Comparison of ENCODE assay signal across 22 cellular contexts in genomic region chr1:149972547-149972946, GRCh38. TPM values are rescaled to one million over a fixed set of nuclear protein-coding genes. Genes with fewer than 3 reads are reported as not detected.
"Had no signal": no experiment of that assay in that cellular context is flagged by ENCODE, and none has a peak within 500 bp of the region (broad histone marks: within the 10 kb centered on the region; RNA-seq: fewer than 3 reads in every experiment).

No MANE protein-coding gene starts in this region.

- DNase-seq: IMR-90, Karpas-422, KG1, MM.1S, NCI-H1092 treated with DMSO at 0.1 percent for 48 hours, NCI-H1436, NCI-H187, NCI-H2029, NCI-H2081 treated with DMSO at 0.1 percent for 48 hours, NCI-H2171, NCI-H226, NCI-H446, NCI-H510A, NCI-H524 treated with DMSO at 0.1 percent for 48 hours, NCI-H69, NCI-H774, SHP77, SK-N-SH, SW 1271 had no signal

- H3K9me3 ChIP-seq: SK-N-SH had no signal

- ATAC-seq: HepG2 had no signal

- H3K27ac ChIP-seq: RWPE1 had no signal

RNA-seq across cellular contexts. Expression of gene SV2A, which starts 54.9 kb away (rescaled TPM):
- total RNA-seq: HT-29 had no signal
